26 cellular contexts compared by ENCODE assay signal in the genomic region with DNA sequence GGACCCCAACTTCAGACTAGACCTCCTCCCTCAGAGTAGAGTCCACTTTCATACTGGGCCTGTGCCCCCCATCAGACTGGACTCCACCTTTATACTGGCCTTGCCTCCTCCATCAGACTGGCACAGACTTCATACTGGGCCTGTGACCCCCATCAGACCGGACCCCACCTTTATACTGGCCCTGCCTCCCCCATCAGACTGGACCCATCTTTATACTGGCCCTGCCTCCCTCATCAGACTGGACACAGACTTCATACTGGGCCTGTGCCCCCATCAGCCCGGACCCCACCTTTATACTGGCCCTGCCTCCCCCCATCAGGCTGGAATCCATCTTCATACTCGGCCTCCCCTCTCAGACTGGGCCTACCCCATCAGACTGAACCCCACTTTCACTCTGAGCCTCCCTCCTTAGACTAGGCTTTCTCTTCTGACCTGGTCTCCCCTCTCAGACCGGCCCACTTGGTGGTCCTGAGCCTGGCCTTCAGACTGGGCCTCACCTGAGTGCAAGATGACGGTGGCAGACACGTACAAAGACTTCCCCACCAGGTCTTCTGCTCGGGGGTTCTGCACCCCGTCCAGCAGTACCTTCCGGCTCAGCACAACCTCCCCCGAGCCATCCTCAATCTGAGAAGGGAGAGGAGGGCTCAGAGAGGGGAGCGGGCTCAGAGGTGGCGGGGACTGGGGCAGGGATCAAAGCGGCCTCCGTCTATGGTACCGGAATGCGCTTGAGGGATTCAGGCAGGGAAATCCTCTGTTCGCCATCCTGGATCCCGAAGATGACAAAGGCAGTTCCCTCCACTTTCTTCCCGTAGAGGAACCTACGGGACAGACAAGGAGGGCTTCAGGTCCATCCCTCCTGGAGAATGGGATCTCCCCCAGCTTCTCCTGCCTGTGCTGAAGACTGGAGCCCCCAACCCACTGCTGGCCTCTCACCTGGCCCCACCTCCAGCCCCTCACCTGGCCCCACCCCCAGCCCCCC. TPM values are rescaled to one million over a fixed set of nuclear protein-coding genes. Genes with fewer than 3 reads are reported as not detected.
"Had no signal": no experiment of that assay in that cellular context is flagged by ENCODE, and none has a peak within 500 bp of the region (broad histone marks: within the 10 kb centered on the region; RNA-seq: fewer than 3 reads in every experiment).

No MANE protein-coding gene starts in this region.

- H3K36me3 ChIP-seq: sigmoid colon, transverse colon had no signal

- H3K4me3 ChIP-seq: coronary artery, heart left ventricle, left lung, sigmoid colon, smooth muscle cell, transverse colon had no signal

- FAIRE-seq: bronchial epithelial cell, keratinocyte, urothelium cell line had no signal

- H3K4me3 Mint-ChIP-seq: activated B cell treated with CpG ODN at 0.5 μM for 24 hours; activated CD4-positive, alpha-beta memory T cell treated with anti-CD3 and anti-CD28 coated beads for 36 hours; activated CD4-positive, alpha-beta T cell treated with anti-CD3 and anti-CD28 coated beads for 36 hours; memory B cell; stimulated activated naive B cell treated with anti-CD40 and anti-IgM and Interleukin-4, amounts not matched to agents 10 μg/mL and 1 μg/mL and 100 μg/mL, for 72 hours; T-helper 1 cell treated with Interleukin-12 subunit alpha and Interleukin-12 subunit beta and Interleukin-4 antibody, amounts not matched to agents 30 μg/mL and 1 μg/mL, for 36 hours had no signal

- H3K9me3 ChIP-seq: heart left ventricle, left lung, sigmoid colon, transverse colon had no signal

- H3K27ac ChIP-seq: coronary artery, heart left ventricle, left lung, sigmoid colon, transverse colon had no signal

- DNase-seq: activated B cell treated with CpG ODN at 0.5 μM for 24 hours; activated CD4-positive, alpha-beta memory T cell treated with anti-CD3 and anti-CD28 coated beads for 36 hours; activated CD4-positive, alpha-beta T cell treated with anti-CD3 and anti-CD28 coated beads for 36 hours; activated T-cell treated with anti-CD3 and anti-CD28 coated beads, Interleukin-2, amount 50 U/mL, for 48 hours; amniotic stem cell; cerebellar nuclear complex; occipital lobe; sigmoid colon; stimulated activated CD4-positive, alpha-beta T cell treated with anti-CD3 and anti-CD28 coated beads, Interleukin-2, amount 100 ng/mL, for 48 hours; stimulated activated CD8-positive, alpha-beta memory T cell treated with anti-CD3 and anti-CD28 coated beads, Interleukin-4, amount 100 ng/mL, for 48 hours; stimulated activated naive B cell treated with anti-CD40 and anti-IgM and Interleukin-4, amounts not matched to agents 10 μg/mL and 1 μg/mL and 100 μg/mL, for 72 hours; transverse colon had no signal

- ATAC-seq: activated CD4-positive, alpha-beta T cell treated with anti-CD3 and anti-CD28 coated beads for 36 hours; activated naive CD4-positive, alpha-beta T cell treated with anti-CD3 and anti-CD28 coated beads, Interleukin-2, amount 50 U/mL, for 72 hours; left lung; stimulated activated naive B cell treated with anti-CD40 and anti-IgM and Interleukin-4, amounts not matched to agents 10 μg/mL and 1 μg/mL and 100 μg/mL, for 72 hours had no signal

- H3K36me3 Mint-ChIP-seq: activated CD4-positive, alpha-beta memory T cell treated with anti-CD3 and anti-CD28 coated beads for 36 hours; stimulated activated naive B cell treated with anti-CD40 and anti-IgM and Interleukin-4, amounts not matched to agents 10 μg/mL and 1 μg/mL and 100 μg/mL, for 72 hours had no signal

- H3K27ac Mint-ChIP-seq: activated B cell treated with CpG ODN at 0.5 μM for 24 hours; activated CD4-positive, alpha-beta memory T cell treated with anti-CD3 and anti-CD28 coated beads for 36 hours; activated CD4-positive, alpha-beta T cell treated with anti-CD3 and anti-CD28 coated beads for 36 hours; activated naive CD4-positive, alpha-beta T cell treated with anti-CD3 and anti-CD28 coated beads, Interleukin-2, amount 50 U/mL, for 72 hours; memory B cell; stimulated activated naive B cell treated with anti-CD40 and anti-IgM and Interleukin-4, amounts not matched to agents 10 μg/mL and 1 μg/mL and 100 μg/mL, for 72 hours; T-helper 1 cell treated with Interleukin-12 subunit alpha and Interleukin-12 subunit beta and Interleukin-4 antibody, amounts not matched to agents 30 μg/mL and 1 μg/mL, for 36 hours had no signal

- H3K9me3 Mint-ChIP-seq: activated B cell treated with CpG ODN at 0.5 μM for 24 hours; activated CD4-positive, alpha-beta memory T cell treated with anti-CD3 and anti-CD28 coated beads for 36 hours had no signal

- H3K4me1 ChIP-seq: heart left ventricle, left lung, sigmoid colon, transverse colon had no signal

RNA-seq across cellular contexts. Expression of a gene that starts 7.5 kb away (rescaled TPM):
- polyA plus RNA-seq: neural cell had no signal

RNA-seq across cellular contexts. Expression of a gene that starts 43.0 kb away (rescaled TPM):
- total RNA-seq: epithelial cell of proximal tubule, myocyte, occipital lobe, smooth muscle cell, temporal lobe had no signal
- polyA plus RNA-seq: keratinocyte, neural cell, smooth muscle cell had no signal

RNA-seq across cellular contexts. Expression of a gene that starts 54.3 kb away (rescaled TPM):
- total RNA-seq: myocyte, occipital lobe had no signal
